Comparison of ENCODE assay signal across 15 cellular contexts in the genomic region with DNA sequence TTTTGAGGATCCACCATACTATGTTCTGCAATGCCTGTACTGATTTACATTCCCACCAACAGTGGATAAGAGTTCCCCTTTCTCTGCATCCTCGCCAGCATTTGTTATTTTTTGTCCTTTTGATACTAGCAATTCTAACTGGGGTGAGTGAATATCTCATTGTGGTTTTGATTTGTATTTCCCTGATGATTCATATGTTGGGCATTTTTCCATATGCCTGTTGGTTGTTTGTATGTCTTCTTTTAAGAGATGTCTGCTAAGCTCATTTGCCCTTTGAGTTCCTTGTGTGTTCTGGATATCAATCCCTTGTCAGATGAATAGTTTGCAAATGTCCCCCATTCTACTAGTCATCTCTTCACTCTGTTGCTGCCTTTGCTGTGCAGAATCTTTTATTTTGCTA. TPM values are rescaled to one million over a fixed set of nuclear protein-coding genes. Genes with fewer than 3 reads are reported as not detected.
DNase-seq lines count a peak whose midpoint lies in the region; ATAC-seq and TF ChIP-seq lines count a peak whose summit lies in the region.
"Had no signal": no experiment of that assay in that cellular context is flagged by ENCODE, and none has a peak within 500 bp of the region (broad histone marks: within the 10 kb centered on the region; RNA-seq: fewer than 3 reads in every experiment).

No MANE protein-coding gene starts in this region.

- no peak overlapping the region for H3K4me3 ChIP-seq in AG09309 (ENCODE audit: control insufficient read depth, low read depth, low read length)
- no peak overlapping the region for H3K4me3 ChIP-seq in foreskin fibroblast (ENCODE audit: low read depth in 1 of 2, low read length in 2 of 2)

- no peaks in the 10 kb centered on the region for H3K9me3 Mint-ChIP-seq in glutamatergic neuron (ENCODE audit: unreplicated experiment)

- no peaks in the 10 kb centered on the region for H3K4me1 Mint-ChIP-seq in glutamatergic neuron (ENCODE audit: low read depth, unreplicated experiment)
- peaks cover 9% of the 10 kb centered on the region for H3K4me1 Mint-ChIP-seq in T-helper 17 cell

- peaks cover 5% of the 10 kb centered on the region for H3K9me3 ChIP-seq in T-helper 17 cell (ENCODE audit: control insufficient read depth, low read length, poor library complexity, severe bottlenecking)

- DNase-seq in AG09309 (ENCODE audit: low read depth) (peak; percentile 8), HT1080 (ENCODE audit: low read depth) (peak; percentile 73), amniotic stem cell (lab: John Stamatoyannopoulos, UW) (peak; percentile 57), foreskin fibroblast (peak; percentile 69 to 82), glutamatergic neuron (no peak), GM20000 (ENCODE audit: low spot score) (no peak), T-helper 17 cell (no peak), kidney glomerular epithelial cell (lab: John Stamatoyannopoulos, UW) (no peak)
- DNase-seq: activated naive CD4-positive, alpha-beta T cell treated with anti-CD3 and anti-CD28 coated beads, Interleukin-2, amount 50 U/mL, for 16 hours; AML-193; DMS79 treated with DMSO at 0.1 percent for 48 hours; naive thymus-derived CD8-positive, alpha-beta T cell; NCI-H526 treated with DMSO at 0.1 percent for 48 hours; right cardiac atrium; stimulated activated naive CD4-positive, alpha-beta T cell treated with Interleukin-2 at 50 U/mL for 16 hours had no signal

- H3K27ac Mint-ChIP-seq in glutamatergic neuron (ENCODE audit: unreplicated experiment) (no peak overlapping the region), T-helper 17 cell (no peak overlapping the region)

- no peaks in the 10 kb centered on the region for H3K27me3 Mint-ChIP-seq in glutamatergic neuron (ENCODE audit: unreplicated experiment)
- no peaks in the 10 kb centered on the region for H3K27me3 Mint-ChIP-seq in T-helper 17 cell

- H3K36me3 Mint-ChIP-seq in glutamatergic neuron (ENCODE audit: unreplicated experiment) (peaks cover 23% of the 10 kb centered on the region), T-helper 17 cell (ENCODE audit: low read depth) (peaks cover 6% of the 10 kb centered on the region)

- ATAC-seq in T-helper 17 cell: no peak
- ATAC-seq: naive thymus-derived CD8-positive, alpha-beta T cell; right cardiac atrium had no signal

- no peak overlapping the region for H3K4me3 Mint-ChIP-seq in glutamatergic neuron (ENCODE audit: unreplicated experiment)
- no peak overlapping the region for H3K4me3 Mint-ChIP-seq in T-helper 17 cell
- H3K4me3 Mint-ChIP-seq: naive thymus-derived CD8-positive, alpha-beta T cell had no signal

- TF ChIP-seq CTCF in AG09309 (IDR thresholded peaks at IDR 0.05; ENCODE audit: control insufficient read depth, insufficient read depth, low read depth, low read length, missing control alignments) (no peak), foreskin fibroblast (IDR thresholded peaks at IDR 0.05; ENCODE audit: low read depth, low read length) (no peak), glutamatergic neuron (IDR thresholded peaks at IDR 0.05; ENCODE audit: partially characterized antibody, unreplicated experiment) (no peak), GM20000 (IDR thresholded peaks at IDR 0.05; ENCODE audit: extremely low read depth, missing control alignments) (no peak)

RNA-seq across cellular contexts. Expression of a gene that starts 49.0 kb away (rescaled TPM):
- total RNA-seq in HT1080 (2014; rRNA removed; shearing (Covaris generic)): 9.9 and 13.0 TPM in 2 replicates
- 17.8 and 19.3 TPM in 2 replicates for polyA plus RNA-seq in HT1080 (2015; cell fraction: cytosol; rRNA removed)
- 9.7 and 9.8 TPM in 2 replicates for polyA plus RNA-seq in HT1080 (2015; cell fraction: nucleus; rRNA removed)
- total RNA-seq in glutamatergic neuron (ENCODE audit: unreplicated experiment) (1.6 TPM), T-helper 17 cell (1 to 10 TPM in 1 of 2 donors, under 1 TPM in 1; 0.22 to 5.9 TPM)
- total RNA-seq: naive thymus-derived CD8-positive, alpha-beta T cell had no signal
- polyA plus RNA-seq: naive thymus-derived CD8-positive, alpha-beta T cell had no signal

Comparison
In these comparisons a context has a peak if more than half of its experiments do, and no peak if none do; other contexts are left out.
1. DNase-seq: peak in AG09309 (single experiment), HT1080 (single experiment), amniotic stem cell (single experiment) and foreskin fibroblast (2 of 2); none in glutamatergic neuron (single experiment), GM20000 (single experiment), T-helper 17 cell (0 of 3) and kidney glomerular epithelial cell (single experiment).